ENCODE assay signal across 1 cellular context in the genomic region with DNA sequence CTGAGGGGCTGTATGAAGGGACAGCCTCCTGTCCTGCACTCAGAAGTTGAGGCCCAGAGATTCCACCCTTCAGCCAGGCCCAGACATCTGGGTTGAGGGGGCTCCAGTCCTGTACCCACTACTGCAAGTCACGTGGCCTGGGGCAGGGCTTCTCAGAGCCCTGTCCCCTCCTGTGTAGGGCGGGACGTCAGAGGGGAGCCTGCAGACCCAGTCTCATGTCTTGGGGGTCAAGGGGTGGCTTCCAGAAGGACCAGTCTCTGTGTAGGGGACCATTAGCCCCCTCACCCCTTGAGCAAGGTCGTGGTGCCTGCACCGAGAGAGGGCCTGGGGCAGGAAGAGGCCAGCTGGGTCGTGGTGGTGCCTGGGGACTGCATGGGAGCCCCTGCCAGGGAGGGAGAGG.
A peak's percentile ranks its signal among the peaks of the same experiment; 100 is the strongest.
TF ChIP-seq lines count a peak whose summit lies in the region.

No MANE protein-coding gene starts in this region.

TF ChIP-seq in HepG2, 621 proteins besides CTCF, POLR2A, EP300 and RAD21:
- no peak for TF ChIP-seq ZNF724P (CRISPR knock-in tag; IDR thresholded peaks at IDR 0.05; ENCODE audit: borderline replicate concordance)
- TF ChIP-seq RAD51 (IDR thresholded peaks at IDR 0.05; ENCODE audit: borderline replicate concordance), result peak; percentile 16; the same call in 1 of the 2 replicates
- no peak for TF ChIP-seq RFX5 (IDR thresholded peaks at IDR 0.05; ENCODE audit: low read depth, low read length)
- TF ChIP-seq DNMT3B (CRISPR knock-in tag; conservative IDR thresholded peaks at IDR 0.05), result no peak
